ENCODE assay signal across 19 cellular contexts in the genomic region with DNA sequence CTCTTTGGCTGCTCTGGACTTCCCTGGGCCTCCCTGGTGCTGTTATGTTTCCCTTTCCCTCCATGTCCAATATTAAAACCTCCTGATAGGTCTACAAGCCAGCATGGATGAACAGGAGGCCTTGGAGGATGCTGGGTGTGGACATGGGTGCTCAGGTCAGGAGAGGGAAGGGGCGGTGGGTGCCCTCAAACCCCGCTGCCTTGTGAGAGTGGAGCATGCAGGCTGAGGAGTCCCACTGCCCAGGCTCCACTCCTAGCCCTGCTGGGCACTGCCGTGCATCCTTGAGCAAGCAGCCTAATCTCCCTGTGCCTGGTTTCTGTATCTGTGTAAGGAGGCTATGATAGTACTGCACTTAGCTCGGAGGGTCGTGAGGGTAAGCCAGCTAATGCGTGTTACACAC. TPM values are rescaled to one million over a fixed set of nuclear protein-coding genes. Genes with fewer than 3 reads are reported as not detected.
DNase-seq lines count a peak whose midpoint lies in the region; ATAC-seq, FAIRE-seq and TF ChIP-seq lines count a peak whose summit lies in the region.
"Had no signal": no experiment of that assay in that cellular context is flagged by ENCODE, and none has a peak within 500 bp of the region (broad histone marks: within the 10 kb centered on the region; RNA-seq: fewer than 3 reads in every experiment).

No MANE protein-coding gene starts in this region.

- 86 to 96% (median 88%) methylated on average over 6 of the region's 6 CpGs for WGBS in small intestine, 3 donors

- H3K27me3 Mint-ChIP-seq in activated T-cell treated with anti-CD3 and anti-CD28 coated beads, Interleukin-2, amount 50 U/mL, for 24 hours, result no peaks in the 10 kb centered on the region
- H3K27me3 Mint-ChIP-seq in activated naive CD8-positive, alpha-beta T cell treated with anti-CD3 and anti-CD28 coated beads, Interleukin-2, amount 10 ng/mL, durations not matched to agents 7 days and 5 days, result no peaks in the 10 kb centered on the region
- peaks cover 5 to 10% of the 10 kb centered on the region in 2 donors for H3K27me3 Mint-ChIP-seq in natural killer cell treated with Interleukin-12 subunit alpha and Interleukin-12 subunit beta and Interleukin-15 and Interleukin-18, amount 100 ng/mL, for 72 hours

- peak overlapping the region in 1 of 2 donors; percentile 28 for H3K27ac ChIP-seq in small intestine (ENCODE audit: low read depth in 1 of 2, low read length in 1 of 2)
- H3K27ac ChIP-seq: tibial nerve had no signal

- peaks cover 0 to 4% of the 10 kb centered on the region in 2 donors for H3K4me1 ChIP-seq in small intestine (ENCODE audit: control insufficient read depth in 2 of 2, insufficient read depth in 1 of 2, low read depth in 1 of 2, low read length in 1 of 2)

- H3K36me3 ChIP-seq in small intestine (ENCODE audit: control insufficient read depth in 2 of 2, insufficient read depth in 2 of 2, low read length in 2 of 2), result no peaks in the 10 kb centered on the region
- H3K36me3 ChIP-seq: right lobe of liver, tibial nerve had no signal

- H3K4me1 Mint-ChIP-seq in activated T-cell treated with anti-CD3 and anti-CD28 coated beads, Interleukin-2, amount 50 U/mL, for 24 hours (ENCODE audit: low read depth), result peaks cover 87% of the 10 kb centered on the region
- peaks cover 66% of the 10 kb centered on the region for H3K4me1 Mint-ChIP-seq in activated naive CD8-positive, alpha-beta T cell treated with anti-CD3 and anti-CD28 coated beads, Interleukin-2, amount 10 ng/mL, durations not matched to agents 7 days and 5 days
- peaks cover 65 to 71% of the 10 kb centered on the region in 2 donors for H3K4me1 Mint-ChIP-seq in natural killer cell treated with Interleukin-12 subunit alpha and Interleukin-12 subunit beta and Interleukin-15 and Interleukin-18, amount 100 ng/mL, for 72 hours (ENCODE audit: low read depth in 2 of 2)

- H3K36me3 Mint-ChIP-seq in activated T-cell treated with anti-CD3 and anti-CD28 coated beads, Interleukin-2, amount 50 U/mL, for 24 hours (ENCODE audit: low read depth), result no peaks in the 10 kb centered on the region
- no peaks in the 10 kb centered on the region for H3K36me3 Mint-ChIP-seq in activated naive CD8-positive, alpha-beta T cell treated with anti-CD3 and anti-CD28 coated beads, Interleukin-2, amount 10 ng/mL, durations not matched to agents 7 days and 5 days
- H3K36me3 Mint-ChIP-seq in natural killer cell treated with Interleukin-12 subunit alpha and Interleukin-12 subunit beta and Interleukin-15 and Interleukin-18, amount 100 ng/mL, for 72 hours, result no peaks in the 10 kb centered on the region
- H3K36me3 Mint-ChIP-seq: mesothelial cell of epicardium had no signal

- POLR2A ChIA-PET in activated naive CD8-positive, alpha-beta T cell treated with anti-CD3 and anti-CD28 coated beads, Interleukin-2, amount 10 ng/mL, durations not matched to agents 7 days and 5 days (lab: Charles Lee), result interaction anchor here (8.7 kb wide), 1 partner anchor 17 kb away, joined by 182 read pairs; the partner anchor contains the start of gene CCDC167

- no peaks in the 10 kb centered on the region for H3K9me3 ChIP-seq in small intestine (ENCODE audit: control insufficient read depth, low read depth)
- H3K9me3 ChIP-seq: right lobe of liver had no signal

- ATAC-seq in activated naive CD8-positive, alpha-beta T cell treated with anti-CD3 and anti-CD28 coated beads, Interleukin-2, amount 10 ng/mL, durations not matched to agents 7 days and 5 days (ENCODE audit: low read depth), result no peak
- no peak for ATAC-seq in natural killer cell treated with Interleukin-12 subunit alpha and Interleukin-12 subunit beta and Interleukin-15 and Interleukin-18, amount 100 ng/mL, for 72 hours
- ATAC-seq: GM23338, left colon had no signal

- no peaks in the 10 kb centered on the region for H3K9me3 Mint-ChIP-seq in activated T-cell treated with anti-CD3 and anti-CD28 coated beads, Interleukin-2, amount 50 U/mL, for 24 hours
- H3K9me3 Mint-ChIP-seq in activated naive CD8-positive, alpha-beta T cell treated with anti-CD3 and anti-CD28 coated beads, Interleukin-2, amount 10 ng/mL, durations not matched to agents 7 days and 5 days, result no peaks in the 10 kb centered on the region
- no peaks in the 10 kb centered on the region for H3K9me3 Mint-ChIP-seq in natural killer cell treated with Interleukin-12 subunit alpha and Interleukin-12 subunit beta and Interleukin-15 and Interleukin-18, amount 100 ng/mL, for 72 hours
- H3K9me3 Mint-ChIP-seq: GM23338, mesothelial cell of epicardium had no signal

- H3K4me3 Mint-ChIP-seq in activated T-cell treated with anti-CD3 and anti-CD28 coated beads, Interleukin-2, amount 50 U/mL, for 24 hours, result peak overlapping the region; percentile 77
- peak overlapping the region; percentile 14 for H3K4me3 Mint-ChIP-seq in activated naive CD8-positive, alpha-beta T cell treated with anti-CD3 and anti-CD28 coated beads, Interleukin-2, amount 10 ng/mL, durations not matched to agents 7 days and 5 days
- peak overlapping the region; percentile 68 for H3K4me3 Mint-ChIP-seq in natural killer cell treated with Interleukin-12 subunit alpha and Interleukin-12 subunit beta and Interleukin-15 and Interleukin-18, amount 100 ng/mL, for 72 hours
- H3K4me3 Mint-ChIP-seq: GM23338, mesothelial cell of epicardium had no signal

- no peak for TF ChIP-seq CTCF in GM12865 (IDR thresholded peaks at IDR 0.05; ENCODE audit: insufficient read depth, low read depth, low read length, missing control alignments)

- H3K4me3 ChIP-seq in GM12865 (ENCODE audit: low read depth, low read length) (peak overlapping the region; percentile 54), small intestine (ENCODE audit: low read depth in 1 of 2, low read length in 2 of 2) (no peak overlapping the region)
- H3K4me3 ChIP-seq: GM23338, right lobe of liver, tibial nerve had no signal

- no peak for DNase-seq in activated T-cell treated with anti-CD3 and anti-CD28 coated beads, Interleukin-2, amount 50 U/mL, for 24 hours
- DNase-seq in activated T-cell treated with anti-CD3 and anti-CD28 coated beads for 4 hours (no peak), GM12865 (ENCODE audit: low read depth) (no peak), NCI-H1417 (lab: John Stamatoyannopoulos, UW) (no peak), NCI-H345 treated with DMSO at 0.1 percent for 48 hours (lab: John Stamatoyannopoulos, UW; ENCODE audit: unreplicated experiment) (no peak), small intestine (no peak)
- DNase-seq in activated naive CD8-positive, alpha-beta T cell treated with anti-CD3 and anti-CD28 coated beads, Interleukin-2, amount 10 ng/mL, durations not matched to agents 7 days and 5 days, result no peak
- DNase-seq in natural killer cell treated with Interleukin-12 subunit alpha and Interleukin-12 subunit beta and Interleukin-15 and Interleukin-18, amount 100 ng/mL, for 72 hours (ENCODE audit: low spot score), result no peak
- DNase-seq: activated gamma-delta T cell, IMR-90, left colon, NCI-H2227 treated with DMSO at 0.1 percent for 48 hours, NCI-H774, right lobe of liver, SHP77 treated with DMSO at 0.1 percent for 48 hours had no signal

- no peaks in the 10 kb centered on the region for H3K27me3 ChIP-seq in small intestine (ENCODE audit: control insufficient read depth in 2 of 2, insufficient read depth in 2 of 2, low read length in 2 of 2)
- H3K27me3 ChIP-seq: right lobe of liver had no signal

- H3K27ac Mint-ChIP-seq in activated T-cell treated with anti-CD3 and anti-CD28 coated beads, Interleukin-2, amount 50 U/mL, for 24 hours, result peak overlapping the region; percentile 91
- H3K27ac Mint-ChIP-seq in activated naive CD8-positive, alpha-beta T cell treated with anti-CD3 and anti-CD28 coated beads, Interleukin-2, amount 10 ng/mL, durations not matched to agents 7 days and 5 days, result peak overlapping the region; percentile 25
- H3K27ac Mint-ChIP-seq in natural killer cell treated with Interleukin-12 subunit alpha and Interleukin-12 subunit beta and Interleukin-15 and Interleukin-18, amount 100 ng/mL, for 72 hours, result peak overlapping the region; percentile 81 to 82
- H3K27ac Mint-ChIP-seq: GM23338, mesothelial cell of epicardium had no signal

- no peak for FAIRE-seq in small intestine (lab: Jason Lieb, UNC)
- FAIRE-seq: astrocyte had no signal

RNA-seq across cellular contexts. Expression of gene CCDC167, which starts 18.4 kb away (rescaled TPM):
- 10 to 100 TPM; 48.5 to 54.2 TPM for total RNA-seq in activated naive CD8-positive, alpha-beta T cell treated with anti-CD3 and anti-CD28 coated beads, Interleukin-2, amount 10 ng/mL, durations not matched to agents 7 days and 5 days
- 10 to 100 TPM; 46.0 to 54.8 TPM for total RNA-seq in natural killer cell treated with Interleukin-12 subunit alpha and Interleukin-12 subunit beta and Interleukin-15 and Interleukin-18, amount 100 ng/mL, for 72 hours
- 10 to 100 TPM; 25.0 to 54.3 (median 25.7) TPM for polyA plus RNA-seq in small intestine

Comparison
In these comparisons a context has a peak if more than half of its experiments do, and no peak if none do; other contexts are left out.
1. H3K27ac Mint-ChIP-seq: peak in every context shown above with its lines; median percentile 91 in activated T-cell treated with anti-CD3 and anti-CD28 coated beads, Interleukin-2, amount 50 U/mL, for 24 hours; 82 in natural killer cell treated with Interleukin-12 subunit alpha and Interleukin-12 subunit beta and Interleukin-15 and Interleukin-18, amount 100 ng/mL, for 72 hours; 25 in activated naive CD8-positive, alpha-beta T cell treated with anti-CD3 and anti-CD28 coated beads, Interleukin-2, amount 10 ng/mL, durations not matched to agents 7 days and 5 days.
2. H3K4me3 Mint-ChIP-seq: peak in every context shown above with its lines; median percentile 77 in activated T-cell treated with anti-CD3 and anti-CD28 coated beads, Interleukin-2, amount 50 U/mL, for 24 hours; 68 in natural killer cell treated with Interleukin-12 subunit alpha and Interleukin-12 subunit beta and Interleukin-15 and Interleukin-18, amount 100 ng/mL, for 72 hours; 14 in activated naive CD8-positive, alpha-beta T cell treated with anti-CD3 and anti-CD28 coated beads, Interleukin-2, amount 10 ng/mL, durations not matched to agents 7 days and 5 days.